In the genomic region with DNA sequence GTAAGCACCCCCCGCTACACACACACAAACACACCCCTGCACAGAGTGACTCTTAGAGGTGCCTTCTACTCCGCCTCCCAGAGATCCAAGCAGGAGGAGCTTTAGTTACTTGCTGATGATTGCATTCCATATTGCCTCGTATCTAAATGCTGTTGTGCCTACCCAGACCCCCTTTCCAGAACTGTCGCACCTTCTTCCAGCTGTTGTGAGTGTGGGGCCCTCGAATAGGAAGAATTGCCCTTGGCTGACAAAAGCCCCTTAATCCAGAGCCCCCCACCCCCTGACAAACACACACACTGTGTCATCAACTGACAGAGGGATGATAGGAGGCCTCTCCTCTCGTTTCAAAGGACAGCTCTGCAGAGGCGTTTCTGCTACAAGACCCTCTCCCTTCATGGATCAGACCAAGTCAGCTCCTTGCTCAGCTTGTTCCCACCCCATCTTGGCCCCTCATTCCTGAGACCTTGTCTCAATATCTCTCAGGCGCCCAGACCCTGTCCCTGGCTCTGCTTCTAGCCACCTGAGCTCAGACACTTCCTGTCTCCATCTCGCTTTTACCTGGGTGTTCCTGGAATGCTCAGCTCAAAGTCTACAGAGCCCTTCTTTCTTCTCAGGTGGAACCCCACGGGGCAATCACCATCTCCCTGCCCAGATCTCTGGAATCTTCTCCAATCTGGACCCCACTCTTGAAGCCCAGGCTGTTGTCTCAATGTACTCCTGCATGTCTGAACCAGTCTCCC, we compare ENCODE assay signal across 1 cellular context.
TF ChIP-seq lines count a peak whose summit lies in the region.

No MANE protein-coding gene starts in this region.

TF ChIP-seq in GM23338, 12 proteins besides CTCF, POLR2A, EP300 and RAD21 (continued from another document):
- TF ChIP-seq, protein P1, sequence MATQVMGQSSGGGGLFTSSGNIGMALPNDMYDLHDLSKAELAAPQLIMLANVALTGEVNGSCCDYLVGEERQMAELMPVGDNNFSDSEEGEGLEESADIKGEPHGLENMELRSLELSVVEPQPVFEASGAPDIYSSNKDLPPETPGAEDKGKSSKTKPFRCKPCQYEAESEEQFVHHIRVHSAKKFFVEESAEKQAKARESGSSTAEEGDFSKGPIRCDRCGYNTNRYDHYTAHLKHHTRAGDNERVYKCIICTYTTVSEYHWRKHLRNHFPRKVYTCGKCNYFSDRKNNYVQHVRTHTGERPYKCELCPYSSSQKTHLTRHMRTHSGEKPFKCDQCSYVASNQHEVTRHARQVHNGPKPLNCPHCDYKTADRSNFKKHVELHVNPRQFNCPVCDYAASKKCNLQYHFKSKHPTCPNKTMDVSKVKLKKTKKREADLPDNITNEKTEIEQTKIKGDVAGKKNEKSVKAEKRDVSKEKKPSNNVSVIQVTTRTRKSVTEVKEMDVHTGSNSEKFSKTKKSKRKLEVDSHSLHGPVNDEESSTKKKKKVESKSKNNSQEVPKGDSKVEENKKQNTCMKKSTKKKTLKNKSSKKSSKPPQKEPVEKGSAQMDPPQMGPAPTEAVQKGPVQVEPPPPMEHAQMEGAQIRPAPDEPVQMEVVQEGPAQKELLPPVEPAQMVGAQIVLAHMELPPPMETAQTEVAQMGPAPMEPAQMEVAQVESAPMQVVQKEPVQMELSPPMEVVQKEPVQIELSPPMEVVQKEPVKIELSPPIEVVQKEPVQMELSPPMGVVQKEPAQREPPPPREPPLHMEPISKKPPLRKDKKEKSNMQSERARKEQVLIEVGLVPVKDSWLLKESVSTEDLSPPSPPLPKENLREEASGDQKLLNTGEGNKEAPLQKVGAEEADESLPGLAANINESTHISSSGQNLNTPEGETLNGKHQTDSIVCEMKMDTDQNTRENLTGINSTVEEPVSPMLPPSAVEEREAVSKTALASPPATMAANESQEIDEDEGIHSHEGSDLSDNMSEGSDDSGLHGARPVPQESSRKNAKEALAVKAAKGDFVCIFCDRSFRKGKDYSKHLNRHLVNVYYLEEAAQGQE (IDR thresholded peaks at IDR 0.05; ENCODE audit: unreplicated experiment) = no peak
- no peak for TF ChIP-seq EZH2phosphoT487 (IDR thresholded peaks at IDR 0.05; ENCODE audit: unreplicated experiment)
- no peak for TF ChIP-seq CREB1 (CRISPR knock-in tag; IDR thresholded peaks at IDR 0.05; ENCODE audit: low read depth)
- TF ChIP-seq ZNF114 (CRISPR knock-in tag; IDR thresholded peaks at IDR 0.05) = no peak
- no peak for TF ChIP-seq STAT1 (IDR thresholded peaks at IDR 0.05; ENCODE audit: unreplicated experiment)
- TF ChIP-seq, protein P2, sequence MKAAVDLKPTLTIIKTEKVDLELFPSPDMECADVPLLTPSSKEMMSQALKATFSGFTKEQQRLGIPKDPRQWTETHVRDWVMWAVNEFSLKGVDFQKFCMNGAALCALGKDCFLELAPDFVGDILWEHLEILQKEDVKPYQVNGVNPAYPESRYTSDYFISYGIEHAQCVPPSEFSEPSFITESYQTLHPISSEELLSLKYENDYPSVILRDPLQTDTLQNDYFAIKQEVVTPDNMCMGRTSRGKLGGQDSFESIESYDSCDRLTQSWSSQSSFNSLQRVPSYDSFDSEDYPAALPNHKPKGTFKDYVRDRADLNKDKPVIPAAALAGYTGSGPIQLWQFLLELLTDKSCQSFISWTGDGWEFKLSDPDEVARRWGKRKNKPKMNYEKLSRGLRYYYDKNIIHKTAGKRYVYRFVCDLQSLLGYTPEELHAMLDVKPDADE (IDR thresholded peaks at IDR 0.05) = no peak
- no peak for TF ChIP-seq POLR2AphosphoS5 (IDR thresholded peaks at IDR 0.05; ENCODE audit: low read depth)
- TF ChIP-seq ZNF462 (CRISPR knock-in tag; IDR thresholded peaks at IDR 0.05) = no peak
